ENCODE assay signal across 1 cellular context in genomic region chr4:40448875-40449274, GRCh38.
TF ChIP-seq lines count a peak whose summit lies in the region.

No MANE protein-coding gene starts in this region.

TF ChIP-seq in A549, 52 proteins besides CTCF, POLR2A, EP300 and RAD21:
- no peak for TF ChIP-seq ELK1 (IDR thresholded peaks at IDR 0.05; ENCODE audit: low read depth, low read length)
- TF ChIP-seq RNF2 (IDR thresholded peaks at IDR 0.05; ENCODE audit: borderline replicate concordance, low read depth): no peak
- TF ChIP-seq TFCP2L1 (CRISPR knock-in tag; IDR thresholded peaks at IDR 0.05): no peak
- TF ChIP-seq FOSB (CRISPR knock-in tag; IDR thresholded peaks at IDR 0.05): no peak
- TF ChIP-seq ATOH8 (CRISPR knock-in tag; IDR thresholded peaks at IDR 0.05; ENCODE audit: low read depth): no peak
- no peak for TF ChIP-seq GATA3 (IDR thresholded peaks at IDR 0.05; ENCODE audit: borderline replicate concordance)
- TF ChIP-seq HDAC2 (IDR thresholded peaks at IDR 0.05): no peak
- no peak for TF ChIP-seq MYC (IDR thresholded peaks at IDR 0.05; ENCODE audit: borderline replicate concordance, low read length)
- no peak for TF ChIP-seq ZC3H11A (IDR thresholded peaks at IDR 0.05)
- TF ChIP-seq RFX5 (IDR thresholded peaks at IDR 0.05): no peak
- TF ChIP-seq BHLHE40 (IDR thresholded peaks at IDR 0.05; ENCODE audit: low read depth, low read length): no peak
- TF ChIP-seq EHMT2 (IDR thresholded peaks at IDR 0.05; ENCODE audit: low read depth): no peak
- no peak for TF ChIP-seq TP53 (CRISPR knock-in tag; IDR thresholded peaks at IDR 0.05)
